ENCODE assay signal across 9 cellular contexts in genomic region chr21:32578107-32578691, GRCh38. TPM values are rescaled to one million over a fixed set of nuclear protein-coding genes. Genes with fewer than 3 reads are reported as not detected.
DNase-seq lines count a peak whose midpoint lies in the region; ATAC-seq, FAIRE-seq and TF ChIP-seq lines count a peak whose summit lies in the region.
"Had no signal": no experiment of that assay in that cellular context is flagged by ENCODE, and none has a peak within 500 bp of the region (broad histone marks: within the 10 kb centered on the region; RNA-seq: fewer than 3 reads in every experiment).

No MANE protein-coding gene starts in this region.

- H3K9me1 ChIP-seq in keratinocyte (ENCODE audit: control insufficient read depth, extremely low read depth, insufficient read depth, low read length), result no peaks in the 10 kb centered on the region

- no peak overlapping the region for H3K18ac ChIP-seq in H9 (ENCODE audit: insufficient read length, low read depth, low read length)

- FAIRE-seq in keratinocyte (lab: Jason Lieb, UNC), result no peak

- no peaks in the 10 kb centered on the region for H4K20me1 ChIP-seq in DND-41 (ENCODE audit: insufficient read depth, low read length)
- H4K20me1 ChIP-seq in H9 (ENCODE audit: control insufficient read depth, insufficient read depth, insufficient read length), result no peaks in the 10 kb centered on the region
- H4K20me1 ChIP-seq in keratinocyte (ENCODE audit: control insufficient read depth, extremely low read depth, insufficient read depth, low read length), result no peaks in the 10 kb centered on the region

- no peak overlapping the region for H3K4ac ChIP-seq in H9 (ENCODE audit: low read depth, low read length)

- no peak overlapping the region for H2BK5ac ChIP-seq in H9 (ENCODE audit: insufficient read length, low read length)

- peaks cover 9% of the 10 kb centered on the region for H3K27me3 Mint-ChIP-seq in H9 (ENCODE audit: low read depth)
- H3K27me3 Mint-ChIP-seq in activated CD4-positive, alpha-beta memory T cell treated with anti-CD3 and anti-CD28 coated beads, Interleukin-2, amount 10 ng/mL, durations not matched to agents 7 days and 5 days, result peaks cover 3% of the 10 kb centered on the region
- H3K27me3 Mint-ChIP-seq in stimulated activated naive B cell treated with anti-CD40 and anti-IgM and Interleukin-4, amounts not matched to agents 10 μg/mL and 1 μg/mL and 100 μg/mL, for 72 hours, result peaks cover 9 to 13% of the 10 kb centered on the region in 2 donors

- no peak overlapping the region for H3K27ac ChIP-seq in DND-41 (ENCODE audit: low read length)
- H3K27ac ChIP-seq in H9 (ENCODE audit: insufficient read length, low read depth, low read length), result no peak overlapping the region
- H3K27ac ChIP-seq in keratinocyte (ENCODE audit: control insufficient read depth, insufficient read depth, low read length), result no peak overlapping the region

- H3K4me3 Mint-ChIP-seq in H9, result no peak overlapping the region
- no peak overlapping the region for H3K4me3 Mint-ChIP-seq in activated CD4-positive, alpha-beta memory T cell treated with anti-CD3 and anti-CD28 coated beads, Interleukin-2, amount 10 ng/mL, durations not matched to agents 7 days and 5 days
- H3K4me3 Mint-ChIP-seq in stimulated activated naive B cell treated with anti-CD40 and anti-IgM and Interleukin-4, amounts not matched to agents 10 μg/mL and 1 μg/mL and 100 μg/mL, for 72 hours, result no peak overlapping the region
- H3K4me3 Mint-ChIP-seq: immature natural killer cell had no signal

- no peaks in the 10 kb centered on the region for H3K23me2 ChIP-seq in H9 (ENCODE audit: insufficient read length, low read depth, low read length, poor library complexity, severe bottlenecking)

- no peak overlapping the region for H3K4me2 ChIP-seq in DND-41 (ENCODE audit: insufficient read depth, low read length)
- no peak overlapping the region for H3K4me2 ChIP-seq in H9 (ENCODE audit: insufficient read depth, insufficient read length, low read length)
- H3K4me2 ChIP-seq in keratinocyte (ENCODE audit: control insufficient read depth, extremely low read depth, insufficient read depth, low read depth, low read length), result no peak overlapping the region

- TF ChIP-seq CTCF in DND-41 (IDR thresholded peaks at IDR 0.05; ENCODE audit: borderline replicate concordance, extremely low read depth, low read length, poor library complexity, severe bottlenecking) (peak; percentile 68), H9 (conservative IDR thresholded peaks at IDR 0.05) (peak; percentile 79), keratinocyte (optimal IDR thresholded peaks at IDR 0.05 in 1 of 3, IDR thresholded peaks at IDR 0.05 in 1 of 3, conservative IDR thresholded peaks at IDR 0.05 in 1 of 3; ENCODE audit: extremely low read depth in 1 of 3, insufficient read depth in 2 of 3, low read length in 3 of 3) (peak in 2 of 3 experiments; percentile 22 to 59)

- peaks cover 2 to 10% of the 10 kb centered on the region in 2 experiments; a peak in 2 of 4 replicates for H3K4me1 Mint-ChIP-seq in H9
- no peaks in the 10 kb centered on the region for H3K4me1 Mint-ChIP-seq in activated CD4-positive, alpha-beta memory T cell treated with anti-CD3 and anti-CD28 coated beads, Interleukin-2, amount 10 ng/mL, durations not matched to agents 7 days and 5 days
- H3K4me1 Mint-ChIP-seq in stimulated activated naive B cell treated with anti-CD40 and anti-IgM and Interleukin-4, amounts not matched to agents 10 μg/mL and 1 μg/mL and 100 μg/mL, for 72 hours, result no peaks in the 10 kb centered on the region
- H3K4me1 Mint-ChIP-seq: immature natural killer cell had no signal

- no peak overlapping the region for H3K27ac Mint-ChIP-seq in H9
- no peak overlapping the region for H3K27ac Mint-ChIP-seq in activated CD4-positive, alpha-beta memory T cell treated with anti-CD3 and anti-CD28 coated beads, Interleukin-2, amount 10 ng/mL, durations not matched to agents 7 days and 5 days
- H3K27ac Mint-ChIP-seq in stimulated activated naive B cell treated with anti-CD40 and anti-IgM and Interleukin-4, amounts not matched to agents 10 μg/mL and 1 μg/mL and 100 μg/mL, for 72 hours, result no peak overlapping the region

- H3K36me3 ChIP-seq in DND-41 (ENCODE audit: insufficient read depth, low read length) (no peaks in the 10 kb centered on the region), keratinocyte (ENCODE audit: control insufficient read depth in 2 of 2, extremely low read depth in 1 of 2, insufficient read depth in 2 of 2, low read length in 2 of 2) (no peaks in the 10 kb centered on the region)

- no peak overlapping the region for H2BK15ac ChIP-seq in H9 (ENCODE audit: low read depth, low read length)

- H3K4me1 ChIP-seq in DND-41 (ENCODE audit: insufficient read depth, low read length) (no peaks in the 10 kb centered on the region), H9 (ENCODE audit: insufficient read depth, low read length) (no peaks in the 10 kb centered on the region), keratinocyte (ENCODE audit: control insufficient read depth, extremely low read depth, insufficient read depth, low read length) (peaks cover 2% of the 10 kb centered on the region)

- H3K9me3 ChIP-seq in DND-41 (ENCODE audit: insufficient read depth, low read length, severe bottlenecking) (no peaks in the 10 kb centered on the region), H9 (ENCODE audit: control insufficient read depth, low read depth, low read length) (no peaks in the 10 kb centered on the region), keratinocyte (ENCODE audit: control insufficient read depth, low read depth, low read length) (no peaks in the 10 kb centered on the region)

- H4K5ac ChIP-seq in H9 (ENCODE audit: insufficient read length, low read depth, low read length), result no peak overlapping the region

- H3K4me3 ChIP-seq in DND-41 (ENCODE audit: low read depth in 1 of 2, low read length in 2 of 2) (no peak overlapping the region), keratinocyte (ENCODE audit: control insufficient read depth in 2 of 3, extremely low read depth in 1 of 3, insufficient read depth in 2 of 3, low read depth in 1 of 3, low read length in 3 of 3) (no peak overlapping the region)

- H3K36me3 Mint-ChIP-seq in H9 (ENCODE audit: insufficient read depth in 1 of 3, low read depth in 3 of 3), result no peaks in the 10 kb centered on the region
- H3K36me3 Mint-ChIP-seq in activated CD4-positive, alpha-beta memory T cell treated with anti-CD3 and anti-CD28 coated beads, Interleukin-2, amount 10 ng/mL, durations not matched to agents 7 days and 5 days (ENCODE audit: low read depth), result no peaks in the 10 kb centered on the region
- H3K36me3 Mint-ChIP-seq in stimulated activated naive B cell treated with anti-CD40 and anti-IgM and Interleukin-4, amounts not matched to agents 10 μg/mL and 1 μg/mL and 100 μg/mL, for 72 hours, result peaks cover 17 to 27% of the 10 kb centered on the region in 2 donors

- H3K79me2 ChIP-seq in DND-41 (ENCODE audit: insufficient read depth, low read length) (no peaks in the 10 kb centered on the region), H9 (ENCODE audit: insufficient read depth, low read length) (no peaks in the 10 kb centered on the region), keratinocyte (ENCODE audit: control insufficient read depth, insufficient read depth, low read length) (no peaks in the 10 kb centered on the region)

- no peak overlapping the region for H2AK5ac ChIP-seq in H9 (ENCODE audit: insufficient read length, low read length)

- H3K27me3 ChIP-seq in DND-41 (ENCODE audit: insufficient read depth, low read length, poor library complexity), result no peaks in the 10 kb centered on the region
- no peaks in the 10 kb centered on the region for H3K27me3 ChIP-seq in H9 (ENCODE audit: insufficient read depth, low read length)
- H3K27me3 ChIP-seq in keratinocyte (ENCODE audit: control insufficient read depth, extremely low read depth, insufficient read depth, low read length), result no peaks in the 10 kb centered on the region

- DNase-seq in DND-41 (peak; percentile 48), H9 (peak; percentile 79), keratinocyte (ENCODE audit: low read depth, low spot score) (no peak), amygdala (lab: John Stamatoyannopoulos, UW) (no peak), SK-N-DZ (ENCODE audit: low spot score) (no peak)
- DNase-seq in activated CD4-positive, alpha-beta memory T cell treated with anti-CD3 and anti-CD28 coated beads, Interleukin-2, amount 10 ng/mL, durations not matched to agents 7 days and 5 days, result peak; percentile 22
- DNase-seq in stimulated activated naive B cell treated with anti-CD40 and anti-IgM and Interleukin-4, amounts not matched to agents 10 μg/mL and 1 μg/mL and 100 μg/mL, for 72 hours, result no peak

- H3T11ph ChIP-seq in H9 (ENCODE audit: low read length), result no peak overlapping the region

- no peak overlapping the region for H2BK20ac ChIP-seq in H9 (ENCODE audit: low read depth, low read length, poor library complexity, severe bottlenecking)

- no peak overlapping the region for H3K56ac ChIP-seq in H9 (ENCODE audit: insufficient read length, low read depth, low read length)

- H4K91ac ChIP-seq in H9 (ENCODE audit: insufficient read length, low read depth, low read length), result no peak overlapping the region

- no CpG with 5 or more reads among the region's 15 CpGs for WGBS in H9 (ENCODE audit: extremely low coverage, insufficient read length, low lambda C conversion rate)

- dilution Hi-C loops in keratinocyte (cut with MboI; ENCODE audit: extremely low pct_ligation_motif_present, low sequenced_read_pairs), result no loop called here

- H3K79me1 ChIP-seq in H9 (ENCODE audit: insufficient read depth, low read depth, low read length, poor library complexity, severe bottlenecking), result no peaks in the 10 kb centered on the region

- no peak overlapping the region for H4K8ac ChIP-seq in H9 (replicated peaks; ENCODE audit: insufficient read length, low read depth, low read length)

- H2AFZ ChIP-seq in DND-41 (ENCODE audit: low read depth, low read length) (no peak overlapping the region), H9 (ENCODE audit: low read length) (no peak overlapping the region), keratinocyte (ENCODE audit: control insufficient read depth, low read length) (no peak overlapping the region)

- CTCF ChIA-PET in activated CD4-positive, alpha-beta memory T cell treated with anti-CD3 and anti-CD28 coated beads, Interleukin-2, amount 10 ng/mL, durations not matched to agents 7 days and 5 days (lab: Charles Lee), result no interaction called here

- no peak overlapping the region for H3K9ac ChIP-seq in DND-41 (ENCODE audit: low read depth, low read length)
- no peak overlapping the region for H3K9ac ChIP-seq in H9 (ENCODE audit: extremely low read depth, insufficient read length, low read length)
- no peak overlapping the region for H3K9ac ChIP-seq in keratinocyte (ENCODE audit: control insufficient read depth, extremely low read depth, insufficient read depth, low read length)

- no peaks in the 10 kb centered on the region for H3K9me3 Mint-ChIP-seq in H9
- no peaks in the 10 kb centered on the region for H3K9me3 Mint-ChIP-seq in activated CD4-positive, alpha-beta memory T cell treated with anti-CD3 and anti-CD28 coated beads, Interleukin-2, amount 10 ng/mL, durations not matched to agents 7 days and 5 days
- H3K9me3 Mint-ChIP-seq in stimulated activated naive B cell treated with anti-CD40 and anti-IgM and Interleukin-4, amounts not matched to agents 10 μg/mL and 1 μg/mL and 100 μg/mL, for 72 hours, result no peaks in the 10 kb centered on the region

- ATAC-seq in DND-41 (ENCODE audit: insufficient read depth, low read depth) (peak; percentile 93), HG02885 (IDR thresholded peaks at IDR 0.05; ENCODE audit: poor library complexity, unreplicated experiment) (no peak)
- ATAC-seq in stimulated activated naive B cell treated with anti-CD40 and anti-IgM and Interleukin-4, amounts not matched to agents 10 μg/mL and 1 μg/mL and 100 μg/mL, for 72 hours (replicated peaks), result no peak

- no peak overlapping the region for H2BK12ac ChIP-seq in H9 (ENCODE audit: insufficient read length, low read depth, low read length)

- no peak overlapping the region for H3K14ac ChIP-seq in H9 (ENCODE audit: insufficient read depth, low read length)

- no peak overlapping the region for H2BK120ac ChIP-seq in H9 (ENCODE audit: low read depth, low read length, poor library complexity, severe bottlenecking)

- no peak overlapping the region for H3K23ac ChIP-seq in H9 (ENCODE audit: insufficient read length, low read depth, low read length)

- POLR2A ChIA-PET in activated CD4-positive, alpha-beta memory T cell treated with anti-CD3 and anti-CD28 coated beads, Interleukin-2, amount 10 ng/mL, durations not matched to agents 7 days and 5 days (lab: Charles Lee), result no interaction called here

RNA-seq across cellular contexts. Expression of gene TCP10L, which starts 7.1 kb away (rescaled TPM):
- 3.4 and 5.1 TPM in 2 replicates for total RNA-seq in H9 (2021)
- total RNA-seq in activated CD4-positive, alpha-beta memory T cell treated with anti-CD3 and anti-CD28 coated beads, Interleukin-2, amount 10 ng/mL, durations not matched to agents 7 days and 5 days, result under 1 TPM; 0.53 to 0.95 TPM
- 0.11 to 0.27 TPM (median 0.25 TPM) in 3 replicates for polyA plus RNA-seq in keratinocyte
- polyA plus RNA-seq in keratinocyte (2011; ENCODE audit: low read depth), result 1.3 TPM
- 0.23 and 0.24 TPM in 2 replicates for polyA plus RNA-seq in keratinocyte (2011; cell fraction: cytosol; rRNA removed)
- polyA plus RNA-seq in keratinocyte (2011; cell fraction: nucleus; rRNA removed), result 0.41 and 0.50 TPM in 2 replicates
- polyA plus RNA-seq in keratinocyte (2012; ENCODE audit: low replicate concordance), result 2.7 TPM in 1 of 2 replicates, not detected in the other
- polyA minus RNA-seq in keratinocyte, result 0.36 TPM in 1 of 3 replicates, not detected in the others
- polyA minus RNA-seq in keratinocyte (2011; cell fraction: cytosol; rRNA and poly(A)+ RNA removed), result not detected
- not detected in 2 replicates for polyA minus RNA-seq in keratinocyte (2011; cell fraction: nucleus; rRNA and poly(A)+ RNA removed)
- not detected in 2 replicates for polyA plus RNA-seq in SK-N-DZ (2014; cell fraction: cytosol; rRNA removed)
- polyA plus RNA-seq in SK-N-DZ (2014; cell fraction: nucleus; rRNA removed), result not detected in 2 replicates

RNA-seq across cellular contexts. Expression of gene CFAP298, which starts 34.0 kb away (rescaled TPM):
- 78.9 and 81.8 TPM in 2 replicates for total RNA-seq in H9 (2021)
- total RNA-seq in activated CD4-positive, alpha-beta memory T cell treated with anti-CD3 and anti-CD28 coated beads, Interleukin-2, amount 10 ng/mL, durations not matched to agents 7 days and 5 days, result 10 to 100 TPM; 34.0 to 34.7 TPM
- 19.2 to 47.2 TPM (median 37.0 TPM) in 3 replicates for polyA plus RNA-seq in keratinocyte
- 32.1 TPM for polyA plus RNA-seq in keratinocyte (2011; ENCODE audit: low read depth)
- polyA plus RNA-seq in keratinocyte (2011; cell fraction: cytosol; rRNA removed), result 30.2 and 31.4 TPM in 2 replicates
- polyA plus RNA-seq in keratinocyte (2011; cell fraction: nucleus; rRNA removed), result 32.8 and 42.4 TPM in 2 replicates
- 34.6 and 42.1 TPM in 2 replicates for polyA plus RNA-seq in keratinocyte (2012; ENCODE audit: low replicate concordance)
- polyA minus RNA-seq in keratinocyte, result 2.8 to 6.3 TPM (median 2.9 TPM) in 3 replicates
- polyA minus RNA-seq in keratinocyte (2011; cell fraction: cytosol; rRNA and poly(A)+ RNA removed), result 15.0 TPM
- 8.2 and 8.8 TPM in 2 replicates for polyA minus RNA-seq in keratinocyte (2011; cell fraction: nucleus; rRNA and poly(A)+ RNA removed)
- polyA plus RNA-seq in SK-N-DZ (2014; cell fraction: cytosol; rRNA removed), result 51.6 and 61.9 TPM in 2 replicates
- 63.6 and 72.0 TPM in 2 replicates for polyA plus RNA-seq in SK-N-DZ (2014; cell fraction: nucleus; rRNA removed)

Comparison
In these comparisons a context has a peak if more than half of its experiments do, and no peak if none do; other contexts are left out.
1. DNase-seq: peak in DND-41 (single experiment), H9 (single experiment) and activated CD4-positive, alpha-beta memory T cell treated with anti-CD3 and anti-CD28 coated beads, Interleukin-2, amount 10 ng/mL, durations not matched to agents 7 days and 5 days (single experiment); none in keratinocyte (single experiment), stimulated activated naive B cell treated with anti-CD40 and anti-IgM and Interleukin-4, amounts not matched to agents 10 μg/mL and 1 μg/mL and 100 μg/mL, for 72 hours (single experiment), amygdala (0 of 56) and SK-N-DZ (single experiment).
2. Peak in every context shown above with its lines, with median percentiles within 50 percentile points of each other: CTCF ChIP-seq.